23 cellular contexts compared by ENCODE assay signal in the genomic region with DNA sequence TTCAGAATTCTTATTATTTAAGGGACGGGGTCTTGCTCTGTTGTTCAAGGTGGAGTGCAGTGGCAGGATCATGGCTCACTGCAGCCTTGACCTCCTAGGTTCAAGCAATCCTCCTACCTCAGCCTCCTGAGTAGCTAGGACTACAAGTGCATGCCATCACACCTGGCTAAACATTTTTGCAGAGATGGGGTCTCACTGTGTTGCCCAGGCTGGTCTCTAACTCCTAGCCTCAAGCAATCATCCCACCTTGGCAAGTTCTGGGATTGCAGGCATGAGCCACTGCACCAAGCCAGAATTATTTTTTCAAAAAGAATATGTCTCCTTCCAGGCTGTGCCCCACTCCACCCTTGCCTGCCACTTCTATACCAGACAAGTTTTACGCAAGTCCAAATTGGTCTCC.
"Had no signal": no experiment of that assay in that cellular context is flagged by ENCODE, and none has a peak within 500 bp of the region (broad histone marks: within the 10 kb centered on the region; RNA-seq: fewer than 3 reads in every experiment).

No MANE protein-coding gene starts in this region.

- H3K27me3 ChIP-seq: pancreas, spleen, suprapubic skin, tibial artery, uterus had no signal

- H3K36me3 ChIP-seq: left ventricle myocardium inferior, pancreas, prostate gland, spleen, suprapubic skin, thoracic aorta, tibial artery, uterus had no signal

- H3K4me3 ChIP-seq: left ventricle myocardium inferior, lung, mucosa of descending colon, pancreas, prostate gland, skin epidermis, spleen, suprapubic skin, thoracic aorta, tibial artery, uterus had no signal

- ATAC-seq: mucosa of descending colon; naive thymus-derived CD4-positive, alpha-beta T cell; natural killer cell treated with Interleukin-12 subunit alpha and Interleukin-12 subunit beta and Interleukin-15 and Interleukin-18, amount 100 ng/mL, for 72 hours; pancreas; sciatic nerve; stimulated activated effector memory CD8-positive, alpha-beta T cell treated with anti-CD3 and anti-CD28 coated beads, Interleukin-12 subunit alpha, Interleukin-12 subunit beta, amount 100 ng/mL, for 72 hours had no signal

- H3K4me1 ChIP-seq: pancreas, prostate gland, spleen, suprapubic skin, uterus had no signal

- DNase-seq: hypothalamus; islet precursor cell; left ventricle myocardium inferior; midbrain; mucosa of descending colon; naive thymus-derived CD4-positive, alpha-beta T cell; nucleus accumbens; pancreas; posterior cingulate gyrus; right cardiac atrium; spleen; stimulated activated CD4-positive, alpha-beta T cell treated with anti-CD3 and anti-CD28 coated beads, Interleukin-4, amount 100 ng/mL, for 24 hours; stimulated activated naive CD4-positive, alpha-beta T cell; tibial artery; uterus had no signal

- H3K27ac ChIP-seq: left ventricle myocardium inferior, pancreas, prostate gland, skin epidermis, spleen, suprapubic skin, thoracic aorta, tibial artery, uterus had no signal

- H3K9me3 ChIP-seq: left ventricle myocardium inferior, mucosa of descending colon, pancreas, prostate gland, spleen, suprapubic skin, thoracic aorta, tibial artery, uterus had no signal
